Comparison of ENCODE assay signal across 3 cellular contexts in the genomic region with DNA sequence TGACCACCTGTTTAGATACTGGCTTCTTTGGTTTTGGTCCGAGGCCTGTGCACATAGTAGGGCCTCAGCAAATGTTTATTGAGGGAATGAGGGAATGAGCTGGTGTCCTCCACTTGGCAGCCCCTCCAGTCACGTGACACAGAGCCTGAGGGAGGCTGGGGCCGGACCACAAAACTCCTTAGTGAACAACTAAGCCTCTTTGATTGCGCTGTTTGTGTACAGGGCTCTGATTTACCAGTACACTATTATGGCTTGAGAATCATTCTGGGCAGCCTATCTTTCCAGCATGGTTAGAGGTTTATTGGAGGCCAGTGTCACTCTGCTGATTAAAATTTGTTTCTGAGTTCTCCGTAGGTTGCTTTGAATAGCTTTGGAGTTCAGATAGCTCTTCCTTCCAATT.
TF ChIP-seq lines count a peak whose summit lies in the region.

No MANE protein-coding gene starts in this region.

TF ChIP-seq in HepG2, 621 proteins besides CTCF, POLR2A, EP300 and RAD21:
- TF ChIP-seq HMGA1 (CRISPR knock-in tag; conservative IDR thresholded peaks at IDR 0.05) (no peak), RAD51 (IDR thresholded peaks at IDR 0.05; ENCODE audit: borderline replicate concordance) (peak; percentile 70), ZNF251 (CRISPR knock-in tag; IDR thresholded peaks at IDR 0.05) (no peak)
- TF ChIP-seq, protein P1, sequence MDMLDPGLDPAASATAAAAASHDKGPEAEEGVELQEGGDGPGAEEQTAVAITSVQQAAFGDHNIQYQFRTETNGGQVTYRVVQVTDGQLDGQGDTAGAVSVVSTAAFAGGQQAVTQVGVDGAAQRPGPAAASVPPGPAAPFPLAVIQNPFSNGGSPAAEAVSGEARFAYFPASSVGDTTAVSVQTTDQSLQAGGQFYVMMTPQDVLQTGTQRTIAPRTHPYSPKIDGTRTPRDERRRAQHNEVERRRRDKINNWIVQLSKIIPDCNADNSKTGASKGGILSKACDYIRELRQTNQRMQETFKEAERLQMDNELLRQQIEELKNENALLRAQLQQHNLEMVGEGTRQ (IDR thresholded peaks at IDR 0.05; ENCODE audit: low read depth, low read length), result peak; percentile 40; the same call in 1 of the 2 replicates
- TF ChIP-seq, protein P1 (CRISPR knock-in tag; IDR thresholded peaks at IDR 0.05; ENCODE audit: borderline replicate concordance), result no peak

TF ChIP-seq in Ishikawa, 13 proteins besides CTCF, POLR2A, EP300 and RAD21:
- TF ChIP-seq, protein P2, sequence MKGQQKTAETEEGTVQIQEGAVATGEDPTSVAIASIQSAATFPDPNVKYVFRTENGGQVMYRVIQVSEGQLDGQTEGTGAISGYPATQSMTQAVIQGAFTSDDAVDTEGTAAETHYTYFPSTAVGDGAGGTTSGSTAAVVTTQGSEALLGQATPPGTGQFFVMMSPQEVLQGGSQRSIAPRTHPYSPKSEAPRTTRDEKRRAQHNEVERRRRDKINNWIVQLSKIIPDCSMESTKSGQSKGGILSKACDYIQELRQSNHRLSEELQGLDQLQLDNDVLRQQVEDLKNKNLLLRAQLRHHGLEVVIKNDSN (IDR thresholded peaks at IDR 0.05), result peak; percentile 39; the same call in 1 of the 2 replicates
- TF ChIP-seq, protein P3, sequence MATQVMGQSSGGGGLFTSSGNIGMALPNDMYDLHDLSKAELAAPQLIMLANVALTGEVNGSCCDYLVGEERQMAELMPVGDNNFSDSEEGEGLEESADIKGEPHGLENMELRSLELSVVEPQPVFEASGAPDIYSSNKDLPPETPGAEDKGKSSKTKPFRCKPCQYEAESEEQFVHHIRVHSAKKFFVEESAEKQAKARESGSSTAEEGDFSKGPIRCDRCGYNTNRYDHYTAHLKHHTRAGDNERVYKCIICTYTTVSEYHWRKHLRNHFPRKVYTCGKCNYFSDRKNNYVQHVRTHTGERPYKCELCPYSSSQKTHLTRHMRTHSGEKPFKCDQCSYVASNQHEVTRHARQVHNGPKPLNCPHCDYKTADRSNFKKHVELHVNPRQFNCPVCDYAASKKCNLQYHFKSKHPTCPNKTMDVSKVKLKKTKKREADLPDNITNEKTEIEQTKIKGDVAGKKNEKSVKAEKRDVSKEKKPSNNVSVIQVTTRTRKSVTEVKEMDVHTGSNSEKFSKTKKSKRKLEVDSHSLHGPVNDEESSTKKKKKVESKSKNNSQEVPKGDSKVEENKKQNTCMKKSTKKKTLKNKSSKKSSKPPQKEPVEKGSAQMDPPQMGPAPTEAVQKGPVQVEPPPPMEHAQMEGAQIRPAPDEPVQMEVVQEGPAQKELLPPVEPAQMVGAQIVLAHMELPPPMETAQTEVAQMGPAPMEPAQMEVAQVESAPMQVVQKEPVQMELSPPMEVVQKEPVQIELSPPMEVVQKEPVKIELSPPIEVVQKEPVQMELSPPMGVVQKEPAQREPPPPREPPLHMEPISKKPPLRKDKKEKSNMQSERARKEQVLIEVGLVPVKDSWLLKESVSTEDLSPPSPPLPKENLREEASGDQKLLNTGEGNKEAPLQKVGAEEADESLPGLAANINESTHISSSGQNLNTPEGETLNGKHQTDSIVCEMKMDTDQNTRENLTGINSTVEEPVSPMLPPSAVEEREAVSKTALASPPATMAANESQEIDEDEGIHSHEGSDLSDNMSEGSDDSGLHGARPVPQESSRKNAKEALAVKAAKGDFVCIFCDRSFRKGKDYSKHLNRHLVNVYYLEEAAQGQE (IDR thresholded peaks at IDR 0.05; ENCODE audit: low read depth), result no peak
TF ChIP-seq in Ishikawa: peak in this region for 1.

TF ChIP-seq in K562, 482 proteins besides CTCF, POLR2A, EP300 and RAD21:
- TF ChIP-seq ZNF217 (CRISPR knock-in tag; IDR thresholded peaks at IDR 0.05) (no peak), NFIX (CRISPR knock-in tag; IDR thresholded peaks at IDR 0.05; ENCODE audit: low read depth) (no peak), HDAC2 (IDR thresholded peaks at IDR 0.05) (peak; percentile 34; the same call in 1 of the 2 replicates), SMARCC2 (IDR thresholded peaks at IDR 0.05; ENCODE audit: low read depth) (no peak), KLF6 (CRISPR knock-in tag; IDR thresholded peaks at IDR 0.05; ENCODE audit: borderline replicate concordance) (no peak), ZNF766 (CRISPR knock-in tag; conservative IDR thresholded peaks at IDR 0.05) (peak; percentile 95), SAFB (IDR thresholded peaks at IDR 0.05; ENCODE audit: borderline replicate concordance, low read depth, low read length) (no peak), ZBTB8A (IDR thresholded peaks at IDR 0.05; ENCODE audit: partially characterized antibody) (no peak), CBFA2T2 (conservative IDR thresholded peaks at IDR 0.05) (peak; percentile 56), BCL6 (CRISPR knock-in tag; IDR thresholded peaks at IDR 0.05) (no peak), MXI1 (IDR thresholded peaks at IDR 0.05; ENCODE audit: low read depth, low read length) (no peak), ASH1L (IDR thresholded peaks at IDR 0.05; ENCODE audit: borderline replicate concordance, low read depth, partially characterized antibody) (no peak), KDM1A (IDR thresholded peaks at IDR 0.05) (peak in 1 of 2 experiments; percentile 61; a peak in 1 of 4 replicates), ZKSCAN1 (IDR thresholded peaks at IDR 0.05; ENCODE audit: low read depth, low read length) (peak; percentile 95), SMARCB1 (IDR thresholded peaks at IDR 0.05; ENCODE audit: insufficient read length, low read depth) (no peak), WHSC1 (IDR thresholded peaks at IDR 0.05; ENCODE audit: low read length) (no peak), BHLHE40 (IDR thresholded peaks at IDR 0.05; ENCODE audit: low read length) (peak; percentile 67), NFATC3 (IDR thresholded peaks at IDR 0.05) (no peak), RCOR1 (IDR thresholded peaks at IDR 0.05; ENCODE audit: borderline replicate concordance in 1 of 2, low read depth in 2 of 2, low read length in 2 of 2) (peak in 1 of 2 experiments; percentile 65; a peak in 2 of 4 replicates), DPF2 (IDR thresholded peaks at IDR 0.05) (no peak), NR2C2 (CRISPR knock-in tag; IDR thresholded peaks at IDR 0.05) (no peak), NR2C2 (tag; IDR thresholded peaks at IDR 0.05) (no peak), NFYB (IDR thresholded peaks at IDR 0.05; ENCODE audit: extremely low read depth, insufficient read length) (no peak), NUFIP1 (IDR thresholded peaks at IDR 0.05; ENCODE audit: partially characterized antibody) (no peak), CBFA2T3 (IDR thresholded peaks at IDR 0.05) (peak; percentile 6; the same call in 1 of the 2 replicates), U2AF2 (optimal IDR thresholded peaks at IDR 0.05; ENCODE audit: low read depth, low read length) (no peak), FOXK2 (conservative IDR thresholded peaks at IDR 0.05 in 1 of 2, IDR thresholded peaks at IDR 0.05 in 1 of 2; ENCODE audit: low read depth in 2 of 2) (no peak), TOE1 (IDR thresholded peaks at IDR 0.05; ENCODE audit: borderline replicate concordance) (peak; percentile 83), TOE1 (CRISPR knock-in tag; IDR thresholded peaks at IDR 0.05; ENCODE audit: borderline replicate concordance, low read depth) (no peak), RAD51 (IDR thresholded peaks at IDR 0.05; ENCODE audit: borderline replicate concordance, low read depth) (peak; percentile 89), NELFE (IDR thresholded peaks at IDR 0.05; ENCODE audit: insufficient read depth, insufficient read length) (no peak), DNMT1 (IDR thresholded peaks at IDR 0.05) (no peak), ZNF444 (CRISPR knock-in tag; IDR thresholded peaks at IDR 0.05) (no peak), CSDE1 (IDR thresholded peaks at IDR 0.05) (no peak), FOXK1 (CRISPR knock-in tag; IDR thresholded peaks at IDR 0.05; ENCODE audit: borderline replicate concordance) (no peak)
- TF ChIP-seq, protein P1 (CRISPR knock-in tag; IDR thresholded peaks at IDR 0.05), result peak; percentile 76
- TF ChIP-seq, protein P4, sequence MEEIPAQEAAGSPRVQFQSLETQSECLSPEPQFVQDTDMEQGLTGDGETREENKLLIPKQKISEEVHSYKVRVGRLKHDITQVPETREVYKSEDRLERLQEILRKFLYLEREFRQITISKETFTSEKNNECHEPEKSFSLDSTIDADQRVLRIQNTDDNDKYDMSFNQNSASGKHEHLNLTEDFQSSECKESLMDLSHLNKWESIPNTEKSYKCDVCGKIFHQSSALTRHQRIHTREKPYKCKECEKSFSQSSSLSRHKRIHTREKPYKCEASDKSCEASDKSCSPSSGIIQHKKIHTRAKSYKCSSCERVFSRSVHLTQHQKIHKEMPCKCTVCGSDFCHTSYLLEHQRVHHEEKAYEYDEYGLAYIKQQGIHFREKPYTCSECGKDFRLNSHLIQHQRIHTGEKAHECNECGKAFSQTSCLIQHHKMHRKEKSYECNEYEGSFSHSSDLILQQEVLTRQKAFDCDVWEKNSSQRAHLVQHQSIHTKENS (CRISPR knock-in tag; IDR thresholded peaks at IDR 0.05), result no peak
- TF ChIP-seq, protein P2 (CRISPR knock-in tag; IDR thresholded peaks at IDR 0.05), result peak; percentile 72
- TF ChIP-seq, protein P5, sequence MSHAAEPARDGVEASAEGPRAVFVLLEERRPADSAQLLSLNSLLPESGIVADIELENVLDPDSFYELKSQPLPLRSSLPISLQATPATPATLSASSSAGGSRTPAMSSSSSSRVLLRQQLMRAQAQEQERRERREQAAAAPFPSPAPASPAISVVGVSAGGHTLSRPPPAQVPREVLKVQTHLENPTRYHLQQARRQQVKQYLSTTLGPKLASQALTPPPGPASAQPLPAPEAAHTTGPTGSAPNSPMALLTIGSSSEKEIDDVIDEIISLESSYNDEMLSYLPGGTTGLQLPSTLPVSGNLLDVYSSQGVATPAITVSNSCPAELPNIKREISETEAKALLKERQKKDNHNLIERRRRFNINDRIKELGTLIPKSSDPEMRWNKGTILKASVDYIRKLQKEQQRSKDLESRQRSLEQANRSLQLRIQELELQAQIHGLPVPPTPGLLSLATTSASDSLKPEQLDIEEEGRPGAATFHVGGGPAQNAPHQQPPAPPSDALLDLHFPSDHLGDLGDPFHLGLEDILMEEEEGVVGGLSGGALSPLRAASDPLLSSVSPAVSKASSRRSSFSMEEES (CRISPR knock-in tag; IDR thresholded peaks at IDR 0.05), result peak; percentile 95
- TF ChIP-seq, protein P6, sequence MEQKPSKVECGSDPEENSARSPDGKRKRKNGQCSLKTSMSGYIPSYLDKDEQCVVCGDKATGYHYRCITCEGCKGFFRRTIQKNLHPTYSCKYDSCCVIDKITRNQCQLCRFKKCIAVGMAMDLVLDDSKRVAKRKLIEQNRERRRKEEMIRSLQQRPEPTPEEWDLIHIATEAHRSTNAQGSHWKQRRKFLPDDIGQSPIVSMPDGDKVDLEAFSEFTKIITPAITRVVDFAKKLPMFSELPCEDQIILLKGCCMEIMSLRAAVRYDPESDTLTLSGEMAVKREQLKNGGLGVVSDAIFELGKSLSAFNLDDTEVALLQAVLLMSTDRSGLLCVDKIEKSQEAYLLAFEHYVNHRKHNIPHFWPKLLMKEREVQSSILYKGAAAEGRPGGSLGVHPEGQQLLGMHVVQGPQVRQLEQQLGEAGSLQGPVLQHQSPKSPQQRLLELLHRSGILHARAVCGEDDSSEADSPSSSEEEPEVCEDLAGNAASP (IDR thresholded peaks at IDR 0.05), result no peak
- TF ChIP-seq, protein P7, sequence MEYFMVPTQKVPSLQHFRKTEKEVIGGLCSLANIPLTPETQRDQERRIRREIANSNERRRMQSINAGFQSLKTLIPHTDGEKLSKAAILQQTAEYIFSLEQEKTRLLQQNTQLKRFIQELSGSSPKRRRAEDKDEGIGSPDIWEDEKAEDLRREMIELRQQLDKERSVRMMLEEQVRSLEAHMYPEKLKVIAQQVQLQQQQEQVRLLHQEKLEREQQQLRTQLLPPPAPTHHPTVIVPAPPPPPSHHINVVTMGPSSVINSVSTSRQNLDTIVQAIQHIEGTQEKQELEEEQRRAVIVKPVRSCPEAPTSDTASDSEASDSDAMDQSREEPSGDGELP (CRISPR knock-in tag; IDR thresholded peaks at IDR 0.05; ENCODE audit: borderline replicate concordance), result no peak
